2 cellular contexts compared by ENCODE assay signal in the genomic region with DNA sequence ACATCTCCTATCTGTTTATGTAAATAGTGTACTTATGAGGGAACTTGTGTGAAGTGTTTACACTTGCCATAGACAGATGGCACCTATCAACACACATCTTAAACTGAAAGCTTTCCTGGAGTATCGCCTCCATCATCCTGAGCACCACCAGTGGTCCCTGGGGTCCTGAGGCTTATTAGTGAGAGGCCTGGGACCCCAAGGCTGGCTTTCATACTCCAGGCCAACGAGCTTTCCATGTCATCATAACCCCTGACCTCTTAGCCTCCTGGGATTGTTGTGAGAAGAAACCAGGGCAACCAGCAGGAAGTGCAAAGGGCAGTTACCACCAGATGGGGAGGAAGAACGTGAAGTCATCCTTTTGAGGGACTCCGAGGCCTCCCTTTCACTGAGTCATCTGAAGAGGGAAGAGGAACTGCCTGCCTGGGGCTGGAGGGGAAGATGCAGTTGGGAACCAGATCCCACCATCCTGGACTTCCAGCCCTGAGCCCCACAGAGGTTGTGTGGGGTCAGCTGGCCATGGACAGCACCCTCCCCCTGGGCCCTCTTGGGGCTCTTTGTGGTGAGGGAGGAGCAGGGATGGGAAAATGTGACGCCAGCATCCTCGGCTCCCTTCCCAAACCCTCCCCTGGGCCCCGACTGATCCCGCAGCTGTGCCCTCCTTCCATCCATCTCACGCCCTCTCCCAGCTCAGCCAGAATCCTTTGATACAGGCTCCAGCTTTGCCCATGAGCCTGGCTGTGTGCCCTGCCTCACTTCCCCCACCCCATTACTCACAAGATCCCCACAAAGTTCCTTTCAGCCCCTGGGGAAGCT.
TF ChIP-seq lines count a peak whose summit lies in the region.

No MANE protein-coding gene starts in this region.

TF ChIP-seq in HEK293T, 16 proteins besides CTCF, POLR2A, EP300 and RAD21 (continued from another document):
- TF ChIP-seq FOXK2 (IDR thresholded peaks at IDR 0.05), result no peak
- no peak for TF ChIP-seq SP1 (IDR thresholded peaks at IDR 0.05)
- TF ChIP-seq L3MBTL2 (conservative IDR thresholded peaks at IDR 0.05), result no peak
- TF ChIP-seq NFRKB (IDR thresholded peaks at IDR 0.05), result no peak
- no peak for TF ChIP-seq FOXA1 (IDR thresholded peaks at IDR 0.05)
- no peak for TF ChIP-seq BHLHE40 (IDR thresholded peaks at IDR 0.05; ENCODE audit: borderline replicate concordance)
- no peak for TF ChIP-seq LEF1 (IDR thresholded peaks at IDR 0.05; ENCODE audit: borderline replicate concordance)
- TF ChIP-seq FOXM1 (IDR thresholded peaks at IDR 0.05; ENCODE audit: borderline replicate concordance), result no peak
- no peak for TF ChIP-seq ELF4 (IDR thresholded peaks at IDR 0.05)
- TF ChIP-seq ARNT (IDR thresholded peaks at IDR 0.05), result no peak
- no peak for TF ChIP-seq SUZ12 (IDR thresholded peaks at IDR 0.05)
- TF ChIP-seq, protein P1, sequence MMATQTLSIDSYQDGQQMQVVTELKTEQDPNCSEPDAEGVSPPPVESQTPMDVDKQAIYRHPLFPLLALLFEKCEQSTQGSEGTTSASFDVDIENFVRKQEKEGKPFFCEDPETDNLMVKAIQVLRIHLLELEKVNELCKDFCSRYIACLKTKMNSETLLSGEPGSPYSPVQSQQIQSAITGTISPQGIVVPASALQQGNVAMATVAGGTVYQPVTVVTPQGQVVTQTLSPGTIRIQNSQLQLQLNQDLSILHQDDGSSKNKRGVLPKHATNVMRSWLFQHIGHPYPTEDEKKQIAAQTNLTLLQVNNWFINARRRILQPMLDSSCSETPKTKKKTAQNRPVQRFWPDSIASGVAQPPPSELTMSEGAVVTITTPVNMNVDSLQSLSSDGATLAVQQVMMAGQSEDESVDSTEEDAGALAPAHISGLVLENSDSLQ (IDR thresholded peaks at IDR 0.05), result no peak
TF ChIP-seq in HEK293T: peak in this region for 0.

TF ChIP-seq in GM23338, 12 proteins besides CTCF, POLR2A, EP300 and RAD21:
- TF ChIP-seq, protein P2, sequence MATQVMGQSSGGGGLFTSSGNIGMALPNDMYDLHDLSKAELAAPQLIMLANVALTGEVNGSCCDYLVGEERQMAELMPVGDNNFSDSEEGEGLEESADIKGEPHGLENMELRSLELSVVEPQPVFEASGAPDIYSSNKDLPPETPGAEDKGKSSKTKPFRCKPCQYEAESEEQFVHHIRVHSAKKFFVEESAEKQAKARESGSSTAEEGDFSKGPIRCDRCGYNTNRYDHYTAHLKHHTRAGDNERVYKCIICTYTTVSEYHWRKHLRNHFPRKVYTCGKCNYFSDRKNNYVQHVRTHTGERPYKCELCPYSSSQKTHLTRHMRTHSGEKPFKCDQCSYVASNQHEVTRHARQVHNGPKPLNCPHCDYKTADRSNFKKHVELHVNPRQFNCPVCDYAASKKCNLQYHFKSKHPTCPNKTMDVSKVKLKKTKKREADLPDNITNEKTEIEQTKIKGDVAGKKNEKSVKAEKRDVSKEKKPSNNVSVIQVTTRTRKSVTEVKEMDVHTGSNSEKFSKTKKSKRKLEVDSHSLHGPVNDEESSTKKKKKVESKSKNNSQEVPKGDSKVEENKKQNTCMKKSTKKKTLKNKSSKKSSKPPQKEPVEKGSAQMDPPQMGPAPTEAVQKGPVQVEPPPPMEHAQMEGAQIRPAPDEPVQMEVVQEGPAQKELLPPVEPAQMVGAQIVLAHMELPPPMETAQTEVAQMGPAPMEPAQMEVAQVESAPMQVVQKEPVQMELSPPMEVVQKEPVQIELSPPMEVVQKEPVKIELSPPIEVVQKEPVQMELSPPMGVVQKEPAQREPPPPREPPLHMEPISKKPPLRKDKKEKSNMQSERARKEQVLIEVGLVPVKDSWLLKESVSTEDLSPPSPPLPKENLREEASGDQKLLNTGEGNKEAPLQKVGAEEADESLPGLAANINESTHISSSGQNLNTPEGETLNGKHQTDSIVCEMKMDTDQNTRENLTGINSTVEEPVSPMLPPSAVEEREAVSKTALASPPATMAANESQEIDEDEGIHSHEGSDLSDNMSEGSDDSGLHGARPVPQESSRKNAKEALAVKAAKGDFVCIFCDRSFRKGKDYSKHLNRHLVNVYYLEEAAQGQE (IDR thresholded peaks at IDR 0.05; ENCODE audit: unreplicated experiment), result no peak
- TF ChIP-seq POLR2AphosphoS5 (IDR thresholded peaks at IDR 0.05; ENCODE audit: low read depth) (no peak), STAT1 (IDR thresholded peaks at IDR 0.05; ENCODE audit: unreplicated experiment) (no peak), CREB1 (CRISPR knock-in tag; IDR thresholded peaks at IDR 0.05; ENCODE audit: low read depth) (no peak), ZNF114 (CRISPR knock-in tag; IDR thresholded peaks at IDR 0.05) (no peak)
